In genomic region chr4:102598759-102599379, GRCh38 we compare ENCODE assay signal across 11 cellular contexts.
A peak's percentile ranks its signal among the peaks of the same experiment; 100 is the strongest.
DNase-seq lines count a peak whose midpoint lies in the region; ATAC-seq, FAIRE-seq and TF ChIP-seq lines count a peak whose summit lies in the region.
"Had no signal": no experiment of that assay in that cellular context is flagged by ENCODE, and none has a peak within 500 bp of the region (broad histone marks: within the 10 kb centered on the region; RNA-seq: fewer than 3 reads in every experiment).

No MANE protein-coding gene starts in this region.

- H3K27me3 Mint-ChIP-seq in GM23338 (ENCODE audit: insufficient read depth, low read depth, poor library complexity), result no peaks in the 10 kb centered on the region

- H3K27ac ChIP-seq in HepG2 (ENCODE audit: extremely low read length, insufficient read depth, low read length) (no peak overlapping the region), right lobe of liver (no peak overlapping the region), upper lobe of right lung (peak overlapping the region; percentile 38), GM23338 (ENCODE audit: low read depth) (no peak overlapping the region)

- no peak for FAIRE-seq in HepG2 (lab: Jason Lieb, UNC)

- H3K4me1 Mint-ChIP-seq in GM23338, result no peaks in the 10 kb centered on the region

- H3K9me2 ChIP-seq in GM23338 (ENCODE audit: insufficient read depth), result no peaks in the 10 kb centered on the region

- H3K9me3 ChIP-seq in HepG2 (ENCODE audit: low read length), result no peaks in the 10 kb centered on the region
- H3K9me3 ChIP-seq in right lobe of liver, result no peaks in the 10 kb centered on the region
- no peaks in the 10 kb centered on the region for H3K9me3 ChIP-seq in adipocyte (ENCODE audit: control insufficient read depth, low read length)
- no peaks in the 10 kb centered on the region for H3K9me3 ChIP-seq in upper lobe of right lung
- H3K9me3 ChIP-seq: Caco-2 had no signal

- peaks cover 17 to 72% of the 10 kb centered on the region in 2 experiments for H3K36me3 ChIP-seq in HepG2 (replicated peaks in 1 of 2; ENCODE audit: control insufficient read depth in 1 of 2, insufficient read depth in 2 of 2, low read length in 2 of 2)
- peaks cover 12 to 65% (median 23%) of the 10 kb centered on the region in 4 donors for H3K36me3 ChIP-seq in right lobe of liver
- peaks cover 85% of the 10 kb centered on the region for H3K36me3 ChIP-seq in adipocyte (ENCODE audit: control insufficient read depth, insufficient read depth, low read length, severe bottlenecking)
- peaks cover 85% of the 10 kb centered on the region for H3K36me3 ChIP-seq in upper lobe of right lung
- no peaks in the 10 kb centered on the region for H3K36me3 ChIP-seq in GM23338 (ENCODE audit: insufficient read depth)

- H4K20me1 ChIP-seq in HepG2 (ENCODE audit: insufficient read depth, low read length) (no peaks in the 10 kb centered on the region), GM23338 (replicated peaks; ENCODE audit: insufficient read depth) (no peaks in the 10 kb centered on the region)

- H3K4me3 ChIP-seq in HepG2 (replicated peaks in 1 of 3; ENCODE audit: insufficient read depth in 1 of 3, low read depth in 2 of 3, low read length in 3 of 3) (no peak overlapping the region), right lobe of liver (no peak overlapping the region), adipocyte (ENCODE audit: low read length) (no peak overlapping the region), upper lobe of right lung (no peak overlapping the region), GM23338 (no peak overlapping the region)
- H3K4me3 ChIP-seq: lung had no signal

- intact Hi-C loops in HepG2 (cut with micrococcal nuclease; ENCODE audit: unreplicated experiment), result no loop called here
- intact Hi-C loops in right lobe of liver (cut with DNase I), result no loop called here
- intact Hi-C loops in upper lobe of right lung (cut with DNase I), result no loop called here

- no TSS peak for BruUV-seq in HepG2 (replicated peaks; lab: Mats Ljungman, UMichigan)

- no peak overlapping the region for H2AFZ ChIP-seq in HepG2 (ENCODE audit: low read length)
- H2AFZ ChIP-seq in GM23338, result no peak overlapping the region

- no peak for ATAC-seq in HepG2
- ATAC-seq in right lobe of liver, result no peak
- peak; percentile 45 for ATAC-seq in HG02938 (IDR thresholded peaks at IDR 0.05; ENCODE audit: unreplicated experiment)
- peak; percentile 12 for ATAC-seq in upper lobe of right lung
- no peak for ATAC-seq in GM23338

- no peak for TF ChIP-seq POLR2A in HepG2 (IDR thresholded peaks at IDR 0.05; ENCODE audit: insufficient read depth in 1 of 2, low read depth in 2 of 2, low read length in 2 of 2)
- TF ChIP-seq POLR2A in right lobe of liver (IDR thresholded peaks at IDR 0.05), result no peak

- TF ChIP-seq RAD21 in HepG2 (CRISPR knock-in tag; IDR thresholded peaks at IDR 0.05), result no peak

- H3K27ac Mint-ChIP-seq in GM23338, result no peak overlapping the region

- no peaks in the 10 kb centered on the region for H3F3A ChIP-seq in GM23338 (replicated peaks; ENCODE audit: low read depth)

- CTCF ChIA-PET in HepG2 (lab: Yijun Ruan, JAX; ENCODE audit: low intra/inter-chr PET ratio, low total read pairs), result no interaction called here

- no peaks in the 10 kb centered on the region for H3K4me1 ChIP-seq in HepG2 (ENCODE audit: insufficient read depth, low read length)
- no peaks in the 10 kb centered on the region for H3K4me1 ChIP-seq in right lobe of liver
- H3K4me1 ChIP-seq in adipocyte (ENCODE audit: control insufficient read depth, insufficient read depth, low read length), result no peaks in the 10 kb centered on the region
- peaks cover 13% of the 10 kb centered on the region for H3K4me1 ChIP-seq in upper lobe of right lung
- no peaks in the 10 kb centered on the region for H3K4me1 ChIP-seq in GM23338 (ENCODE audit: insufficient read depth)
- H3K4me1 ChIP-seq: Caco-2 had no signal

- WGBS in HepG2 (ENCODE audit: low lambda C conversion rate), result 97% methylated on average over 6 of the region's 6 CpGs
- 72% methylated on average over 5 of the region's 6 CpGs for WGBS in right lobe of liver (ENCODE audit: insufficient coverage, low coverage, low lambda C conversion rate, missing lambda C conversion rate)

- in situ Hi-C loops in HepG2 (cut with HindIII; ENCODE audit: extremely low pct_ligation_motif_present, low pct_unique_long_range_greater_than_20kb), result no loop called here

- no peaks in the 10 kb centered on the region for H3K9me3 Mint-ChIP-seq in GM23338

- TF ChIP-seq EP300 in HepG2 (IDR thresholded peaks at IDR 0.05; ENCODE audit: low read depth in 2 of 2, low read length in 2 of 2), result no peak
- TF ChIP-seq EP300 in HepG2 (CRISPR knock-in tag; IDR thresholded peaks at IDR 0.05; ENCODE audit: borderline replicate concordance), result no peak

- DNase-seq in HepG2 (ENCODE audit: low spot score), result no peak
- DNase-seq in right lobe of liver, result no peak
- DNase-seq in adipocyte (ENCODE audit: low read depth), result peak; percentile 44
- no peak for DNase-seq in upper lobe of right lung
- DNase-seq in GM23338 (ENCODE audit: low spot score), result no peak
- DNase-seq in NCI-H1048 (lab: John Stamatoyannopoulos, UW), result no peak
- DNase-seq in NCI-H82 (lab: John Stamatoyannopoulos, UW), result no peak
- DNase-seq: Caco-2, dermis blood vessel endothelial cell had no signal

- POLR2A ChIA-PET in HepG2 (lab: Yijun Ruan, JAX), result no interaction called here

- no peak overlapping the region for H3K4me2 ChIP-seq in HepG2 (ENCODE audit: low read depth, low read length)
- H3K4me2 ChIP-seq in GM23338, result no peak overlapping the region

- no peak overlapping the region for H3K9ac ChIP-seq in HepG2 (ENCODE audit: insufficient read depth, low read depth, low read length)
- H3K9ac ChIP-seq in adipocyte (ENCODE audit: low read length), result no peak overlapping the region

- no peak overlapping the region for H3K4me3 Mint-ChIP-seq in GM23338

- H3K27me3 ChIP-seq in HepG2 (ENCODE audit: control insufficient read depth in 1 of 2, insufficient read depth in 2 of 2, low read length in 2 of 2), result no peaks in the 10 kb centered on the region
- H3K27me3 ChIP-seq in right lobe of liver, result no peaks in the 10 kb centered on the region
- H3K27me3 ChIP-seq in adipocyte (replicated peaks; ENCODE audit: control insufficient read depth, insufficient read depth, low read length), result no peaks in the 10 kb centered on the region
- H3K27me3 ChIP-seq in upper lobe of right lung, result no peaks in the 10 kb centered on the region
- no peaks in the 10 kb centered on the region for H3K27me3 ChIP-seq in GM23338 (ENCODE audit: insufficient read depth)

- H3K79me2 ChIP-seq in HepG2 (ENCODE audit: insufficient read depth, low read length) (no peaks in the 10 kb centered on the region), GM23338 (replicated peaks; ENCODE audit: insufficient read depth) (no peaks in the 10 kb centered on the region)

- H3K36me3 Mint-ChIP-seq in GM23338 (ENCODE audit: low read depth), result no peaks in the 10 kb centered on the region; the same call in 2 of the 3 replicates

- TF ChIP-seq CTCF in HepG2 (CRISPR knock-in tag; IDR thresholded peaks at IDR 0.05) (no peak), right lobe of liver (IDR thresholded peaks at IDR 0.05) (no peak), upper lobe of right lung (IDR thresholded peaks at IDR 0.05) (no peak), GM23338 (conservative IDR thresholded peaks at IDR 0.05; ENCODE audit: low read depth in 2 of 2) (no peak)

TF ChIP-seq in HepG2, 621 proteins besides CTCF, POLR2A, EP300 and RAD21:
- no peak for TF ChIP-seq ZNF256 (CRISPR knock-in tag; conservative IDR thresholded peaks at IDR 0.05)
- no peak for TF ChIP-seq ZNF7 (CRISPR knock-in tag; IDR thresholded peaks at IDR 0.05)
- peak; percentile 23 for TF ChIP-seq RBM22 (optimal IDR thresholded peaks at IDR 0.05; ENCODE audit: low read length)

TF ChIP-seq in GM23338, 12 proteins besides CTCF, POLR2A, EP300 and RAD21:
- TF ChIP-seq ZNF331 (CRISPR knock-in tag; IDR thresholded peaks at IDR 0.05; ENCODE audit: low read depth) (no peak), STAT1 (IDR thresholded peaks at IDR 0.05; ENCODE audit: unreplicated experiment) (no peak), ZNF114 (CRISPR knock-in tag; IDR thresholded peaks at IDR 0.05) (no peak)

Comparison
In these comparisons a context has a peak if more than half of its experiments do, and no peak if none do; other contexts are left out.
1. ATAC-seq: peak in HG02938 (single experiment) and upper lobe of right lung (single experiment); none in HepG2 (single experiment), right lobe of liver (0 of 4) and GM23338 (single experiment).